In genomic region chr12:96289067-96289466, GRCh38 we compare ENCODE assay signal across 1 cellular context.
TF ChIP-seq lines count a peak whose summit lies in the region.

No MANE protein-coding gene starts in this region.

TF ChIP-seq in SK-N-SH treated with all-trans-retinoic acid at 6 μM for 48 hours, 23 proteins besides CTCF, POLR2A, EP300 and RAD21 (continued from another document):
- no peak for TF ChIP-seq PATZ1 (CRISPR knock-in tag; IDR thresholded peaks at IDR 0.05; ENCODE audit: borderline replicate concordance)
- TF ChIP-seq, protein P1, sequence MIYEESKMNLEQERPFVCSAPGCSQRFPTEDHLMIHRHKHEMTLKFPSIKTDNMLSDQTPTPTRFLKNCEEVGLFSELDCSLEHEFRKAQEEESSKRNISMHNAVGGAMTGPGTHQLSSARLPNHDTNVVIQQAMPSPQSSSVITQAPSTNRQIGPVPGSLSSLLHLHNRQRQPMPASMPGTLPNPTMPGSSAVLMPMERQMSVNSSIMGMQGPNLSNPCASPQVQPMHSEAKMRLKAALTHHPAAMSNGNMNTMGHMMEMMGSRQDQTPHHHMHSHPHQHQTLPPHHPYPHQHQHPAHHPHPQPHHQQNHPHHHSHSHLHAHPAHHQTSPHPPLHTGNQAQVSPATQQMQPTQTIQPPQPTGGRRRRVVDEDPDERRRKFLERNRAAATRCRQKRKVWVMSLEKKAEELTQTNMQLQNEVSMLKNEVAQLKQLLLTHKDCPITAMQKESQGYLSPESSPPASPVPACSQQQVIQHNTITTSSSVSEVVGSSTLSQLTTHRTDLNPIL (CRISPR knock-in tag; IDR thresholded peaks at IDR 0.05; ENCODE audit: low read depth): no peak
- TF ChIP-seq ZFP30 (CRISPR knock-in tag; IDR thresholded peaks at IDR 0.05): no peak
- TF ChIP-seq CSDC2 (CRISPR knock-in tag; IDR thresholded peaks at IDR 0.05): no peak
- TF ChIP-seq BACH2 (CRISPR knock-in tag; IDR thresholded peaks at IDR 0.05; ENCODE audit: borderline replicate concordance): no peak
- no peak for TF ChIP-seq ZNF8 (CRISPR knock-in tag; IDR thresholded peaks at IDR 0.05)
- no peak for TF ChIP-seq RARB (CRISPR knock-in tag; IDR thresholded peaks at IDR 0.05)
- no peak for TF ChIP-seq ZNF70 (CRISPR knock-in tag; IDR thresholded peaks at IDR 0.05)
- no peak for TF ChIP-seq ESRRG (CRISPR knock-in tag; IDR thresholded peaks at IDR 0.05)
- no peak for TF ChIP-seq ARNTL (CRISPR knock-in tag; IDR thresholded peaks at IDR 0.05; ENCODE audit: borderline replicate concordance, low read depth)
- no peak for TF ChIP-seq GLIS3 (CRISPR knock-in tag; IDR thresholded peaks at IDR 0.05)
- no peak for TF ChIP-seq POU6F1 (CRISPR knock-in tag; IDR thresholded peaks at IDR 0.05; ENCODE audit: borderline replicate concordance, low read depth)
- no peak for TF ChIP-seq ISL1 (CRISPR knock-in tag; IDR thresholded peaks at IDR 0.05)
- no peak for TF ChIP-seq CSRNP3 (CRISPR knock-in tag; IDR thresholded peaks at IDR 0.05)
- no peak for TF ChIP-seq ZFP3 (CRISPR knock-in tag; IDR thresholded peaks at IDR 0.05)
- TF ChIP-seq OSR1 (CRISPR knock-in tag; IDR thresholded peaks at IDR 0.05): no peak
